Comparison of ENCODE assay signal across 21 cellular contexts in genomic region chr3:33433843-33434242, GRCh38. TPM values are rescaled to one million over a fixed set of nuclear protein-coding genes. Genes with fewer than 3 reads are reported as not detected.
DNase-seq lines count a peak whose midpoint lies in the region; ATAC-seq and TF ChIP-seq lines count a peak whose summit lies in the region.
"Had no signal": no experiment of that assay in that cellular context is flagged by ENCODE, and none has a peak within 500 bp of the region (broad histone marks: within the 10 kb centered on the region; RNA-seq: fewer than 3 reads in every experiment).

No MANE protein-coding gene starts in this region.

- H3K4me2 ChIP-seq in SK-N-SH = peak overlapping the region; percentile 11; the same call in 1 of the 2 replicates
- H3K4me2 ChIP-seq: PC-9 had no signal

- peaks cover 15% of the 10 kb centered on the region for H3F3A ChIP-seq in SK-N-SH (replicated peaks; ENCODE audit: insufficient read depth)

- DNase-seq in SK-N-SH (no peak), WTC11 (ENCODE audit: low spot score) (no peak), fibroblast of mammary gland (ENCODE audit: low read depth) (peak; percentile 50), middle frontal gyrus (ENCODE audit: extremely low spot score, low spot score) (no peak), GM19240 (ENCODE audit: insufficient read length, low spot score) (no peak), SHP77 (lab: John Stamatoyannopoulos, UW) (no peak)
- DNase-seq: 8988T; activated CD4-positive, alpha-beta T cell treated with anti-CD3 and anti-CD28 coated beads for 1 hour; body of pancreas; colonic mucosa; DMS 273 treated with DMSO at 0.1 percent for 48 hours; hippocampal formation; NCI-H187; NCI-H345; PC-9; sigmoid colon; stimulated activated naive CD4-positive, alpha-beta T cell; transverse colon had no signal

- H3K27ac Mint-ChIP-seq in WTC11 = 0 out of 2 replicates have a peak overlapping the region, but pooled peaks have one; percentile 59

- no peaks in the 10 kb centered on the region for H3K27me3 Mint-ChIP-seq in WTC11 (ENCODE audit: low read depth)

- H3K4me1 ChIP-seq in SK-N-SH (ENCODE audit: control insufficient read depth in 1 of 2, insufficient read depth in 2 of 2, low read depth in 1 of 2, low read length in 1 of 2) (peaks cover 16 to 22% of the 10 kb centered on the region in 2 experiments; a peak in 3 of 4 replicates), subcutaneous abdominal adipose tissue (ENCODE audit: control insufficient read depth in 5 of 5, insufficient read depth in 5 of 5, low read length in 5 of 5) (peaks cover 2 to 57% (median 44%) of the 10 kb centered on the region in 5 donors)

- ATAC-seq in SK-N-SH treated with all-trans-retinoic acid at 6 μM for 48 hours (no peak), WTC11 (no peak)
- ATAC-seq: body of pancreas had no signal

- H3K4me3 Mint-ChIP-seq in WTC11 = no peak overlapping the region

- no peaks in the 10 kb centered on the region for H3K27me3 ChIP-seq in SK-N-SH (ENCODE audit: insufficient read depth)
- no peaks in the 10 kb centered on the region for H3K27me3 ChIP-seq in subcutaneous abdominal adipose tissue (ENCODE audit: control insufficient read depth in 5 of 5, insufficient read depth in 4 of 5, low read length in 5 of 5)
- H3K27me3 ChIP-seq: body of pancreas, colonic mucosa, sigmoid colon, transverse colon had no signal

- no peaks in the 10 kb centered on the region for H3K9me3 Mint-ChIP-seq in WTC11

- H4K20me1 ChIP-seq in SK-N-SH (ENCODE audit: insufficient read depth) = peaks cover 100% of the 10 kb centered on the region

- peaks cover 100% of the 10 kb centered on the region for H3K79me2 ChIP-seq in SK-N-SH (ENCODE audit: insufficient read depth)

- WGBS in SK-N-SH (ENCODE audit: low lambda C conversion rate) = 50% methylated on average over 2 of the region's 2 CpGs

- no peaks in the 10 kb centered on the region for H3K9me2 ChIP-seq in SK-N-SH

- H3K9me3 ChIP-seq in SK-N-SH = no peaks in the 10 kb centered on the region
- H3K9me3 ChIP-seq in subcutaneous abdominal adipose tissue (ENCODE audit: control insufficient read depth in 5 of 5, low read length in 5 of 5) = no peaks in the 10 kb centered on the region
- H3K9me3 ChIP-seq: body of pancreas, colonic mucosa, HAP-1, sigmoid colon, transverse colon had no signal

- CTCF ChIA-PET in SK-N-SH (lab: Yijun Ruan, JAX) (no interaction called here), WTC11 (lab: Charles Lee) (interaction anchor here (0.7 to 1.0 kb wide), 3 partner anchors 13 to 281 kb away, joined by 4 read pairs; no protein-coding TSS in a partner anchor)

- H3K36me3 Mint-ChIP-seq in WTC11 = no peaks in the 10 kb centered on the region

- no peaks in the 10 kb centered on the region for H3K36me3 ChIP-seq in SK-N-SH (replicated peaks in 1 of 2; ENCODE audit: control insufficient read depth in 1 of 2, insufficient read depth in 2 of 2, low read length in 1 of 2)
- H3K36me3 ChIP-seq in subcutaneous abdominal adipose tissue (ENCODE audit: control insufficient read depth in 5 of 5, insufficient read depth in 5 of 5, low read length in 5 of 5) = no peaks in the 10 kb centered on the region
- H3K36me3 ChIP-seq: colonic mucosa, HAP-1, sigmoid colon, transverse colon had no signal

- POLR2A ChIA-PET in SK-N-SH (lab: Yijun Ruan, JAX) = no interaction called here
- POLR2A ChIA-PET in WTC11 (lab: Charles Lee) = no interaction called here

- TF ChIP-seq RAD21 in SK-N-SH (IDR thresholded peaks at IDR 0.05; ENCODE audit: low read length) = no peak

- no peak for TF ChIP-seq EP300 in SK-N-SH (IDR thresholded peaks at IDR 0.05; ENCODE audit: borderline replicate concordance in 1 of 2, low read depth in 1 of 2, low read length in 1 of 2)

- H3K4me1 Mint-ChIP-seq in WTC11 = peaks cover 70% of the 10 kb centered on the region

- TF ChIP-seq CTCF in SK-N-SH (IDR thresholded peaks at IDR 0.05) (no peak), WTC11 (IDR thresholded peaks at IDR 0.05) (no peak), fibroblast of mammary gland (conservative IDR thresholded peaks at IDR 0.05; ENCODE audit: control insufficient read depth, insufficient read depth, low read depth, low read length) (no peak)

- no peak overlapping the region for H3K4me3 ChIP-seq in SK-N-SH (ENCODE audit: low read depth in 2 of 2, low read length in 1 of 2)
- H3K4me3 ChIP-seq in fibroblast of mammary gland (ENCODE audit: control insufficient read depth, low read depth, low read length) = no peak overlapping the region
- no peak overlapping the region for H3K4me3 ChIP-seq in subcutaneous abdominal adipose tissue (ENCODE audit: low read depth in 1 of 5, low read length in 5 of 5)
- H3K4me3 ChIP-seq: body of pancreas, colonic mucosa, HAP-1, PC-9, sigmoid colon, transverse colon had no signal

- H3K27ac ChIP-seq in SK-N-SH (ENCODE audit: low read depth in 2 of 2, low read length in 1 of 2) (0 out of 4 replicates have a peak overlapping the region, but pooled peaks of 1 of the 2 experiments have one; percentile 9), subcutaneous abdominal adipose tissue (ENCODE audit: low read depth, low read length) (peak overlapping the region; percentile 52)
- H3K27ac ChIP-seq: body of pancreas, colonic mucosa, PC-9, sigmoid colon, transverse colon had no signal

- no peak overlapping the region for H3K9ac ChIP-seq in SK-N-SH
- H3K9ac ChIP-seq in subcutaneous abdominal adipose tissue (ENCODE audit: low read length in 5 of 5) = no peak overlapping the region

- no peak overlapping the region for H2AFZ ChIP-seq in SK-N-SH (ENCODE audit: low read depth)
- H2AFZ ChIP-seq: PC-9 had no signal

TF ChIP-seq in SK-N-SH, 30 proteins besides CTCF, POLR2A, EP300 and RAD21 (continues in another document):
- TF ChIP-seq MXI1 (IDR thresholded peaks at IDR 0.05; ENCODE audit: low read depth, low read length) (no peak), MEF2A (IDR thresholded peaks at IDR 0.05; ENCODE audit: borderline replicate concordance, low read depth) (no peak), TCF12 (IDR thresholded peaks at IDR 0.05) (no peak), ZBTB33 (IDR thresholded peaks at IDR 0.05; ENCODE audit: borderline replicate concordance, low read depth) (no peak)

TF ChIP-seq in SK-N-SH treated with all-trans-retinoic acid at 6 μM for 48 hours, 23 proteins besides CTCF, POLR2A, EP300 and RAD21 (continues in another document):
- TF ChIP-seq ZFP30 (CRISPR knock-in tag; IDR thresholded peaks at IDR 0.05) (no peak), ZC3H10 (CRISPR knock-in tag; IDR thresholded peaks at IDR 0.05) (no peak), ARNTL (CRISPR knock-in tag; IDR thresholded peaks at IDR 0.05; ENCODE audit: borderline replicate concordance, low read depth) (no peak), TOX (CRISPR knock-in tag; IDR thresholded peaks at IDR 0.05; ENCODE audit: borderline replicate concordance) (no peak), PATZ1 (CRISPR knock-in tag; IDR thresholded peaks at IDR 0.05; ENCODE audit: borderline replicate concordance) (no peak), RARB (CRISPR knock-in tag; IDR thresholded peaks at IDR 0.05) (no peak), CSDC2 (CRISPR knock-in tag; IDR thresholded peaks at IDR 0.05) (no peak)

TF ChIP-seq in WTC11, 78 proteins besides CTCF, POLR2A, EP300 and RAD21:
- TF ChIP-seq ZBTB21 (CRISPR knock-in tag; IDR thresholded peaks at IDR 0.05; ENCODE audit: borderline replicate concordance) (no peak), USF2 (CRISPR knock-in tag; IDR thresholded peaks at IDR 0.05) (no peak), ATF1 (CRISPR knock-in tag; IDR thresholded peaks at IDR 0.05) (no peak), E2F4 (CRISPR knock-in tag; IDR thresholded peaks at IDR 0.05; ENCODE audit: borderline replicate concordance, low read depth) (no peak), CDX4 (CRISPR knock-in tag; IDR thresholded peaks at IDR 0.05; ENCODE audit: borderline replicate concordance) (no peak), ZNF263 (CRISPR knock-in tag; IDR thresholded peaks at IDR 0.05; ENCODE audit: low read depth) (no peak)

RNA-seq across cellular contexts. Expression of gene UBP1, which starts 6.4 kb away (rescaled TPM):
- 45.5 and 64.0 TPM in 2 replicates for polyA plus RNA-seq in SK-N-SH (2012; rRNA removed)
- polyA plus RNA-seq in SK-N-SH (2012; cell fraction: cytosol; rRNA removed) = 52.7 and 57.3 TPM in 2 replicates
- 124 and 195 TPM in 2 replicates for polyA plus RNA-seq in SK-N-SH (2012; cell fraction: nucleus; rRNA removed)
- 68.5 to 72.6 TPM (median 69.6 TPM) in 3 replicates for total RNA-seq in WTC11 (2021)
